1 cellular context compared by ENCODE assay signal in genomic region chr2:174341995-174342571, GRCh38.
TF ChIP-seq lines count a peak whose summit lies in the region.

No MANE protein-coding gene starts in this region.

TF ChIP-seq in HepG2, 621 proteins besides CTCF, POLR2A, EP300 and RAD21 (continues in another document):
- TF ChIP-seq BCL3 (CRISPR knock-in tag; IDR thresholded peaks at IDR 0.05) (no peak), ZNF772 (CRISPR knock-in tag; IDR thresholded peaks at IDR 0.05) (0 out of 2 replicates have a peak, but pooled peaks have one; percentile 3), UBTF (CRISPR knock-in tag; IDR thresholded peaks at IDR 0.05) (peak; percentile 24; the same call in 1 of the 2 replicates), TAF1 (CRISPR knock-in tag; IDR thresholded peaks at IDR 0.05) (peak; percentile 1; the same call in 1 of the 2 replicates), ZNF256 (CRISPR knock-in tag; conservative IDR thresholded peaks at IDR 0.05) (no peak), PHF21A (CRISPR knock-in tag; IDR thresholded peaks at IDR 0.05) (0 out of 2 replicates have a peak, but pooled peaks have one; percentile 8), EZH2 (conservative IDR thresholded peaks at IDR 0.05; ENCODE audit: low read depth, low read length) (peak; percentile 28; the same call in 1 of the 2 replicates), TEAD2 (CRISPR knock-in tag; IDR thresholded peaks at IDR 0.05) (no peak), ZSCAN12 (CRISPR knock-in tag; IDR thresholded peaks at IDR 0.05) (no peak), ZFP36L1 (CRISPR knock-in tag; IDR thresholded peaks at IDR 0.05) (no peak), ZNF687 (CRISPR knock-in tag; IDR thresholded peaks at IDR 0.05) (peak; percentile 52; the same call in 1 of the 2 replicates), CREM (IDR thresholded peaks at IDR 0.05) (no peak), CREM (CRISPR knock-in tag; IDR thresholded peaks at IDR 0.05) (no peak), ZSCAN29 (CRISPR knock-in tag; conservative IDR thresholded peaks at IDR 0.05) (no peak), SUZ12 (IDR thresholded peaks at IDR 0.05; ENCODE audit: low read depth, low read length) (no peak), ZNF691 (CRISPR knock-in tag; IDR thresholded peaks at IDR 0.05; ENCODE audit: borderline replicate concordance, low read depth) (0 out of 2 replicates have a peak, but pooled peaks have one; percentile 0), PCBP1 (IDR thresholded peaks at IDR 0.05; ENCODE audit: borderline replicate concordance, low read depth, low read length) (0 out of 2 replicates have a peak, but pooled peaks have one; percentile 32), ETV5 (CRISPR knock-in tag; IDR thresholded peaks at IDR 0.05; ENCODE audit: borderline replicate concordance) (no peak), RCOR2 (CRISPR knock-in tag; IDR thresholded peaks at IDR 0.05) (no peak), ZNF136 (CRISPR knock-in tag; IDR thresholded peaks at IDR 0.05; ENCODE audit: low read depth) (no peak), EEA1 (CRISPR knock-in tag; IDR thresholded peaks at IDR 0.05; ENCODE audit: borderline replicate concordance) (no peak), RNF2 (conservative IDR thresholded peaks at IDR 0.05; ENCODE audit: low read depth) (no peak), GFI1 (CRISPR knock-in tag; IDR thresholded peaks at IDR 0.05; ENCODE audit: borderline replicate concordance) (no peak), ZBTB38 (CRISPR knock-in tag; IDR thresholded peaks at IDR 0.05) (no peak), MNT (IDR thresholded peaks at IDR 0.05) (no peak), ZNF614 (CRISPR knock-in tag; IDR thresholded peaks at IDR 0.05; ENCODE audit: borderline replicate concordance) (no peak), LCORL (IDR thresholded peaks at IDR 0.05) (no peak), LCORL (CRISPR knock-in tag; IDR thresholded peaks at IDR 0.05) (no peak), FOXJ3 (CRISPR knock-in tag; IDR thresholded peaks at IDR 0.05; ENCODE audit: borderline replicate concordance) (no peak), HNRNPK (IDR thresholded peaks at IDR 0.05; ENCODE audit: low read depth, low read length, poor library complexity, severe bottlenecking) (peak; percentile 45), HMGXB4 (CRISPR knock-in tag; IDR thresholded peaks at IDR 0.05; ENCODE audit: borderline replicate concordance in 1 of 2, low read depth in 1 of 2) (no peak), TEAD3 (CRISPR knock-in tag; optimal IDR thresholded peaks at IDR 0.05; ENCODE audit: borderline replicate concordance) (no peak), PRDM10 (CRISPR knock-in tag; IDR thresholded peaks at IDR 0.05; ENCODE audit: low read depth) (no peak), ZNF207 (IDR thresholded peaks at IDR 0.05; ENCODE audit: borderline replicate concordance) (no peak), ZNF724P (CRISPR knock-in tag; IDR thresholded peaks at IDR 0.05; ENCODE audit: borderline replicate concordance) (0 out of 2 replicates have a peak, but pooled peaks have one; percentile 40), ZNF20 (CRISPR knock-in tag; IDR thresholded peaks at IDR 0.05) (no peak), ARNT2 (CRISPR knock-in tag; IDR thresholded peaks at IDR 0.05; ENCODE audit: low read depth) (peak; percentile 29; the same call in 1 of the 2 replicates), ZBTB26 (CRISPR knock-in tag; IDR thresholded peaks at IDR 0.05; ENCODE audit: borderline replicate concordance) (no peak), PHB2 (IDR thresholded peaks at IDR 0.05; ENCODE audit: partially characterized antibody) (no peak), SIN3A (IDR thresholded peaks at IDR 0.05; ENCODE audit: borderline replicate concordance, low read depth, low read length) (no peak), REXO4 (CRISPR knock-in tag; IDR thresholded peaks at IDR 0.05; ENCODE audit: borderline replicate concordance) (no peak), ZBTB49 (CRISPR knock-in tag; IDR thresholded peaks at IDR 0.05; ENCODE audit: borderline replicate concordance) (no peak), ZNF260 (CRISPR knock-in tag; IDR thresholded peaks at IDR 0.05; ENCODE audit: borderline replicate concordance, low read depth) (no peak), ZNF44 (CRISPR knock-in tag; IDR thresholded peaks at IDR 0.05) (no peak), ZBTB1 (CRISPR knock-in tag; IDR thresholded peaks at IDR 0.05; ENCODE audit: borderline replicate concordance) (no peak), ZNF263 (CRISPR knock-in tag; IDR thresholded peaks at IDR 0.05) (peak; percentile 48; the same call in 1 of the 2 replicates)
